1 cellular context compared by ENCODE assay signal in the genomic region with DNA sequence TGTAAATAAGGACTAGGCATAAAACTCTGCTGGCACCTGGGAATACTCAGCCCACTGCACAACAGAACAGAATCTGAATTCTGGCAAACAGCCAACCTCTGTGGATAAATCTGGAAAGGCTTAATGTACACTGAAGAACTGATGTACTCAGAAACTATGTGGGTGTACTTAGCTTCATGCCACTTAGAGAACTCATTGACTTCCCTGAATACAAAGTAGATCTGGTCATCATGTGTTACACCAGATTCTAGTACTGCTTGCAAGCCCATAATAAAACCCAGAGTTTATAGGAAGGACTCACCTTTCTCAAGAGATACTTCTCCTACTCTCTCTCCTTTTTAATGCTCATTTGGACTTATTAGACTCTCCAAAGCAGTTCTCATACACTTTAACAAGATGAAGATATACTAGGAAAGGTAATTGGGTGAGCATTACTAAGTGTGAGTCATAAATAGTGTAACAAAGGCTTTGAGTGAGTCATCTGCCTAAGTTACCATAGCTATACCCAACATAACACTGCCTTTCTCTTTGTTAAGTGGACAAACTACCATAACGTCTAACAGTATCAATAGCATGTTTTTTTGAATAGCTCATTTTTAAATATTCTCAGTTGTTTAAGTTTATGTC.
TF ChIP-seq lines count a peak whose summit lies in the region.

No MANE protein-coding gene starts in this region.

TF ChIP-seq in HEK293, 187 proteins besides CTCF, POLR2A, EP300 and RAD21 (continued from another document and continues in another):
- TF ChIP-seq, protein P1, sequence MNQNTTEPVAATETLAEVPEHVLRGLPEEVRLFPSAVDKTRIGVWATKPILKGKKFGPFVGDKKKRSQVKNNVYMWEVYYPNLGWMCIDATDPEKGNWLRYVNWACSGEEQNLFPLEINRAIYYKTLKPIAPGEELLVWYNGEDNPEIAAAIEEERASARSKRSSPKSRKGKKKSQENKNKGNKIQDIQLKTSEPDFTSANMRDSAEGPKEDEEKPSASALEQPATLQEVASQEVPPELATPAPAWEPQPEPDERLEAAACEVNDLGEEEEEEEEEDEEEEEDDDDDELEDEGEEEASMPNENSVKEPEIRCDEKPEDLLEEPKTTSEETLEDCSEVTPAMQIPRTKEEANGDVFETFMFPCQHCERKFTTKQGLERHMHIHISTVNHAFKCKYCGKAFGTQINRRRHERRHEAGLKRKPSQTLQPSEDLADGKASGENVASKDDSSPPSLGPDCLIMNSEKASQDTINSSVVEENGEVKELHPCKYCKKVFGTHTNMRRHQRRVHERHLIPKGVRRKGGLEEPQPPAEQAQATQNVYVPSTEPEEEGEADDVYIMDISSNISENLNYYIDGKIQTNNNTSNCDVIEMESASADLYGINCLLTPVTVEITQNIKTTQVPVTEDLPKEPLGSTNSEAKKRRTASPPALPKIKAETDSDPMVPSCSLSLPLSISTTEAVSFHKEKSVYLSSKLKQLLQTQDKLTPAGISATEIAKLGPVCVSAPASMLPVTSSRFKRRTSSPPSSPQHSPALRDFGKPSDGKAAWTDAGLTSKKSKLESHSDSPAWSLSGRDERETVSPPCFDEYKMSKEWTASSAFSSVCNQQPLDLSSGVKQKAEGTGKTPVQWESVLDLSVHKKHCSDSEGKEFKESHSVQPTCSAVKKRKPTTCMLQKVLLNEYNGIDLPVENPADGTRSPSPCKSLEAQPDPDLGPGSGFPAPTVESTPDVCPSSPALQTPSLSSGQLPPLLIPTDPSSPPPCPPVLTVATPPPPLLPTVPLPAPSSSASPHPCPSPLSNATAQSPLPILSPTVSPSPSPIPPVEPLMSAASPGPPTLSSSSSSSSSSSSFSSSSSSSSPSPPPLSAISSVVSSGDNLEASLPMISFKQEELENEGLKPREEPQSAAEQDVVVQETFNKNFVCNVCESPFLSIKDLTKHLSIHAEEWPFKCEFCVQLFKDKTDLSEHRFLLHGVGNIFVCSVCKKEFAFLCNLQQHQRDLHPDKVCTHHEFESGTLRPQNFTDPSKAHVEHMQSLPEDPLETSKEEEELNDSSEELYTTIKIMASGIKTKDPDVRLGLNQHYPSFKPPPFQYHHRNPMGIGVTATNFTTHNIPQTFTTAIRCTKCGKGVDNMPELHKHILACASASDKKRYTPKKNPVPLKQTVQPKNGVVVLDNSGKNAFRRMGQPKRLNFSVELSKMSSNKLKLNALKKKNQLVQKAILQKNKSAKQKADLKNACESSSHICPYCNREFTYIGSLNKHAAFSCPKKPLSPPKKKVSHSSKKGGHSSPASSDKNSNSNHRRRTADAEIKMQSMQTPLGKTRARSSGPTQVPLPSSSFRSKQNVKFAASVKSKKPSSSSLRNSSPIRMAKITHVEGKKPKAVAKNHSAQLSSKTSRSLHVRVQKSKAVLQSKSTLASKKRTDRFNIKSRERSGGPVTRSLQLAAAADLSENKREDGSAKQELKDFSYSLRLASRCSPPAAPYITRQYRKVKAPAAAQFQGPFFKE (tag by site-specific recombination; IDR thresholded peaks at IDR 0.05; ENCODE audit: borderline replicate concordance), result no peak
- TF ChIP-seq ZNF155 (tag by site-specific recombination; IDR thresholded peaks at IDR 0.05) (no peak), ZBTB20 (tag by site-specific recombination; IDR thresholded peaks at IDR 0.05) (0 out of 2 replicates have a peak, but pooled peaks have one; percentile 33), ZNF692 (tag by site-specific recombination; IDR thresholded peaks at IDR 0.05) (peak; percentile 57; the same call in 1 of the 2 replicates), SP7 (tag by site-specific recombination; IDR thresholded peaks at IDR 0.05) (peak; percentile 82), ZNF223 (tag by site-specific recombination; IDR thresholded peaks at IDR 0.05) (no peak), BCL11A (tag by site-specific recombination; IDR thresholded peaks at IDR 0.05; ENCODE audit: low read depth) (no peak), ZSCAN23 (tag by site-specific recombination; IDR thresholded peaks at IDR 0.05) (peak; percentile 57; the same call in 1 of the 2 replicates), ZNF423 (tag by site-specific recombination; IDR thresholded peaks at IDR 0.05) (no peak), ZNF24 (tag by site-specific recombination; IDR thresholded peaks at IDR 0.05) (peak; percentile 80; the same call in 1 of the 2 replicates), ZNF2 (tag by site-specific recombination; IDR thresholded peaks at IDR 0.05) (peak; percentile 93), ZNF664 (tag by site-specific recombination; IDR thresholded peaks at IDR 0.05) (peak; percentile 45; the same call in 1 of the 2 replicates), ZEB2 (tag by site-specific recombination; IDR thresholded peaks at IDR 0.05) (peak; percentile 83; the same call in 1 of the 2 replicates), ZSCAN5A (tag by site-specific recombination; IDR thresholded peaks at IDR 0.05) (no peak), IKZF3 (tag by site-specific recombination; IDR thresholded peaks at IDR 0.05) (0 out of 2 replicates have a peak, but pooled peaks have one; percentile 14), ZNF555 (tag by site-specific recombination; conservative IDR thresholded peaks at IDR 0.05) (no peak), ZNF549 (tag by site-specific recombination; IDR thresholded peaks at IDR 0.05) (no peak), ZNF660 (tag by site-specific recombination; IDR thresholded peaks at IDR 0.05) (peak; percentile 93; the same call in 1 of the 2 replicates), ZNF777 (tag by site-specific recombination; IDR thresholded peaks at IDR 0.05; ENCODE audit: borderline replicate concordance) (no peak), ZNF184 (tag by site-specific recombination; IDR thresholded peaks at IDR 0.05) (peak; percentile 82; the same call in 1 of the 2 replicates), ZFP37 (tag by site-specific recombination; IDR thresholded peaks at IDR 0.05) (no peak), ZNF580 (tag by site-specific recombination; IDR thresholded peaks at IDR 0.05) (0 out of 2 replicates have a peak, but pooled peaks have one; percentile 14)
- TF ChIP-seq, protein P2, sequence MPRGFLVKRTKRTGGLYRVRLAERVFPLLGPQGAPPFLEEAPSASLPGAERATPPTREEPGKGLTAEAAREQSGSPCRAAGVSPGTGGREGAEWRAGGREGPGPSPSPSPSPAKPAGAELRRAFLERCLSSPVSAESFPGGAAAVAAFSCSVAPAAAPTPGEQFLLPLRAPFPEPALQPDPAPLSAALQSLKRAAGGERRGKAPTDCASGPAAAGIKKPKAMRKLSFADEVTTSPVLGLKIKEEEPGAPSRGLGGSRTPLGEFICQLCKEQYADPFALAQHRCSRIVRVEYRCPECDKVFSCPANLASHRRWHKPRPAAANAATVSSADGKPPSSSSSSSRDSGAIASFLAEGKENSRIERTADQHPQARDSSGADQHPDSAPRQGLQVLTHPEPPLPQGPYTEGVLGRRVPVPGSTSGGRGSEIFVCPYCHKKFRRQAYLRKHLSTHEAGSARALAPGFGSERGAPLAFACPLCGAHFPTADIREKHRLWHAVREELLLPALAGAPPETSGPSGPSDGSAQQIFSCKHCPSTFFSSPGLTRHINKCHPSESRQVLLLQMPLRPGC (tag by site-specific recombination; IDR thresholded peaks at IDR 0.05), result 0 out of 2 replicates have a peak, but pooled peaks have one; percentile 51
- TF ChIP-seq, protein P3, sequence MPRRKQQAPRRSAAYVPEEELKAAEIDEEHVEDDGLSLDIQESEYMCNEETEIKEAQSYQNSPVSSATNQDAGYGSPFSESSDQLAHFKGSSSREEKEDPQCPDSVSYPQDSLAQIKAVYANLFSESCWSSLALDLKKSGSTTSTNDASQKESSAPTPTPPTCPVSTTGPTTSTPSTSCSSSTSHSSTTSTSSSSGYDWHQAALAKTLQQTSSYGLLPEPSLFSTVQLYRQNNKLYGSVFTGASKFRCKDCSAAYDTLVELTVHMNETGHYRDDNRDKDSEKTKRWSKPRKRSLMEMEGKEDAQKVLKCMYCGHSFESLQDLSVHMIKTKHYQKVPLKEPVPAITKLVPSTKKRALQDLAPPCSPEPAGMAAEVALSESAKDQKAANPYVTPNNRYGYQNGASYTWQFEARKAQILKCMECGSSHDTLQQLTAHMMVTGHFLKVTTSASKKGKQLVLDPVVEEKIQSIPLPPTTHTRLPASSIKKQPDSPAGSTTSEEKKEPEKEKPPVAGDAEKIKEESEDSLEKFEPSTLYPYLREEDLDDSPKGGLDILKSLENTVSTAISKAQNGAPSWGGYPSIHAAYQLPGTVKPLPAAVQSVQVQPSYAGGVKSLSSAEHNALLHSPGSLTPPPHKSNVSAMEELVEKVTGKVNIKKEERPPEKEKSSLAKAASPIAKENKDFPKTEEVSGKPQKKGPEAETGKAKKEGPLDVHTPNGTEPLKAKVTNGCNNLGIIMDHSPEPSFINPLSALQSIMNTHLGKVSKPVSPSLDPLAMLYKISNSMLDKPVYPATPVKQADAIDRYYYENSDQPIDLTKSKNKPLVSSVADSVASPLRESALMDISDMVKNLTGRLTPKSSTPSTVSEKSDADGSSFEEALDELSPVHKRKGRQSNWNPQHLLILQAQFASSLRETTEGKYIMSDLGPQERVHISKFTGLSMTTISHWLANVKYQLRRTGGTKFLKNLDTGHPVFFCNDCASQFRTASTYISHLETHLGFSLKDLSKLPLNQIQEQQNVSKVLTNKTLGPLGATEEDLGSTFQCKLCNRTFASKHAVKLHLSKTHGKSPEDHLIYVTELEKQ (tag by site-specific recombination; IDR thresholded peaks at IDR 0.05; ENCODE audit: borderline replicate concordance), result peak; percentile 69; the same call in 1 of the 2 replicates
- TF ChIP-seq, protein P4, sequence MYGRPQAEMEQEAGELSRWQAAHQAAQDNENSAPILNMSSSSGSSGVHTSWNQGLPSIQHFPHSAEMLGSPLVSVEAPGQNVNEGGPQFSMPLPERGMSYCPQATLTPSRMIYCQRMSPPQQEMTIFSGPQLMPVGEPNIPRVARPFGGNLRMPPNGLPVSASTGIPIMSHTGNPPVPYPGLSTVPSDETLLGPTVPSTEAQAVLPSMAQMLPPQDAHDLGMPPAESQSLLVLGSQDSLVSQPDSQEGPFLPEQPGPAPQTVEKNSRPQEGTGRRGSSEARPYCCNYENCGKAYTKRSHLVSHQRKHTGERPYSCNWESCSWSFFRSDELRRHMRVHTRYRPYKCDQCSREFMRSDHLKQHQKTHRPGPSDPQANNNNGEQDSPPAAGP (tag by site-specific recombination; IDR thresholded peaks at IDR 0.05), result 0 out of 2 replicates have a peak, but pooled peaks have one; percentile 44
- TF ChIP-seq, protein P5, sequence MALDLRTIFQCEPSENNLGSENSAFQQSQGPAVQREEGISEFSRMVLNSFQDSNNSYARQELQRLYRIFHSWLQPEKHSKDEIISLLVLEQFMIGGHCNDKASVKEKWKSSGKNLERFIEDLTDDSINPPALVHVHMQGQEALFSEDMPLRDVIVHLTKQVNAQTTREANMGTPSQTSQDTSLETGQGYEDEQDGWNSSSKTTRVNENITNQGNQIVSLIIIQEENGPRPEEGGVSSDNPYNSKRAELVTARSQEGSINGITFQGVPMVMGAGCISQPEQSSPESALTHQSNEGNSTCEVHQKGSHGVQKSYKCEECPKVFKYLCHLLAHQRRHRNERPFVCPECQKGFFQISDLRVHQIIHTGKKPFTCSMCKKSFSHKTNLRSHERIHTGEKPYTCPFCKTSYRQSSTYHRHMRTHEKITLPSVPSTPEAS (tag by site-specific recombination; IDR thresholded peaks at IDR 0.05), result no peak
- TF ChIP-seq, protein P6, sequence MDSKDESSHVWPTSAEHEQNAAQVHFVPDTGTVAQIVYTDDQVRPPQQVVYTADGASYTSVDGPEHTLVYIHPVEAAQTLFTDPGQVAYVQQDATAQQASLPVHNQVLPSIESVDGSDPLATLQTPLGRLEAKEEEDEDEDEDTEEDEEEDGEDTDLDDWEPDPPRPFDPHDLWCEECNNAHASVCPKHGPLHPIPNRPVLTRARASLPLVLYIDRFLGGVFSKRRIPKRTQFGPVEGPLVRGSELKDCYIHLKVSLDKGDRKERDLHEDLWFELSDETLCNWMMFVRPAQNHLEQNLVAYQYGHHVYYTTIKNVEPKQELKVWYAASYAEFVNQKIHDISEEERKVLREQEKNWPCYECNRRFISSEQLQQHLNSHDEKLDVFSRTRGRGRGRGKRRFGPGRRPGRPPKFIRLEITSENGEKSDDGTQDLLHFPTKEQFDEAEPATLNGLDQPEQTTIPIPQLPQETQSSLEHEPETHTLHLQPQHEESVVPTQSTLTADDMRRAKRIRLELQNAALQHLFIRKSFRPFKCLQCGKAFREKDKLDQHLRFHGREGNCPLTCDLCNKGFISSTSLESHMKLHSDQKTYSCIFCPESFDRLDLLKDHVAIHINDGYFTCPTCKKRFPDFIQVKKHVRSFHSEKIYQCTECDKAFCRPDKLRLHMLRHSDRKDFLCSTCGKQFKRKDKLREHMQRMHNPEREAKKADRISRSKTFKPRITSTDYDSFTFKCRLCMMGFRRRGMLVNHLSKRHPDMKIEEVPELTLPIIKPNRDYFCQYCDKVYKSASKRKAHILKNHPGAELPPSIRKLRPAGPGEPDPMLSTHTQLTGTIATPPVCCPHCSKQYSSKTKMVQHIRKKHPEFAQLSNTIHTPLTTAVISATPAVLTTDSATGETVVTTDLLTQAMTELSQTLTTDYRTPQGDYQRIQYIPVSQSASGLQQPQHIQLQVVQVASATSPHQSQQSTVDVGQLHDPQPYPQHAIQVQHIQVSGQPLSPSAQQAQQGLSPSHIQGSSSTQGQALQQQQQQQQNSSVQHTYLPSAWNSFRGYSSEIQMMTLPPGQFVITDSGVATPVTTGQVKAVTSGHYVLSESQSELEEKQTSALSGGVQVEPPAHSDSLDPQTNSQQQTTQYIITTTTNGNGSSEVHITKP (tag by site-specific recombination; IDR thresholded peaks at IDR 0.05), result 0 out of 2 replicates have a peak, but pooled peaks have one; percentile 25
